19 cellular contexts compared by ENCODE assay signal in the genomic region with DNA sequence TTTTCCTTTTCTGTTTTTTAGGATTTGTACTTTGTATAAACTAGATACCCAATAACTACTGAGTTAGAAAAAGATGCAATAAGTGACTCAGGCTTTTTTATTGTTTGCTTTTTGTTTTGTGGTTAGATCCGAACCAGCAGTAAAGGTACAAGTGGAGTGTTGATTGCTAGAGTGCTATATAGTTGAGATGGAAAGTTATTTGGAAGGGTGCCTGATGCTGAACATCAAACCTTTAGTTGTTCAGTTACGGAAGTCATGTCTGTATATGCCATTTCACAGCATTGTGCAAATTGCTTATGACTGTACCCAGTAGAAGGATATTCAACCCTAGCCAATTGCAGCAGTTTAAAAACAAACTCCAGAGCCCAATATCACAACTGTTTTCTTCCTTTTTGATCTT.
DNase-seq lines count a peak whose midpoint lies in the region; ATAC-seq and TF ChIP-seq lines count a peak whose summit lies in the region.
"Had no signal": no experiment of that assay in that cellular context is flagged by ENCODE, and none has a peak within 500 bp of the region (broad histone marks: within the 10 kb centered on the region; RNA-seq: fewer than 3 reads in every experiment).

No MANE protein-coding gene starts in this region.

- WGBS in GM23248 (ENCODE audit: low coverage in 1 of 2, low lambda C conversion rate in 2 of 2, missing lambda C conversion rate in 2 of 2), 2 experiments = 52 to 55% methylated on average over 2 of the region's 2 CpGs

- no peak overlapping the region for H2AFZ ChIP-seq in GM23248

- H3K27ac ChIP-seq in 22Rv1 = peak overlapping the region; percentile 11; the same call in 1 of the 2 replicates
- no peak overlapping the region for H3K27ac ChIP-seq in GM23248
- H3K27ac ChIP-seq: KMS-11, SJSA1 had no signal

- H3F3A ChIP-seq in GM23248 (ENCODE audit: insufficient read depth) = no peaks in the 10 kb centered on the region

- peaks cover 18% of the 10 kb centered on the region for H3K9me3 Mint-ChIP-seq in stimulated activated effector memory CD8-positive, alpha-beta T cell treated with anti-CD3 and anti-CD28 coated beads, Interleukin-12 subunit alpha, Interleukin-12 subunit beta, amount 100 ng/mL, for 72 hours

- no peak overlapping the region for H3K27ac Mint-ChIP-seq in stimulated activated effector memory CD8-positive, alpha-beta T cell treated with anti-CD3 and anti-CD28 coated beads, Interleukin-12 subunit alpha, Interleukin-12 subunit beta, amount 100 ng/mL, for 72 hours
- H3K27ac Mint-ChIP-seq: B cell, CD14-positive monocyte had no signal

- no peak overlapping the region for H3K9ac ChIP-seq in GM23248
- H3K9ac ChIP-seq: KMS-11 had no signal

- H3K27me3 ChIP-seq in GM23248 (replicated peaks; ENCODE audit: insufficient read depth) = 0 out of 2 replicates have a peak, but pooled peaks cover 4% of the 10 kb centered on the region
- H3K27me3 ChIP-seq: SJSA1 had no signal

- no peaks in the 10 kb centered on the region for H3K4me1 Mint-ChIP-seq in stimulated activated effector memory CD8-positive, alpha-beta T cell treated with anti-CD3 and anti-CD28 coated beads, Interleukin-12 subunit alpha, Interleukin-12 subunit beta, amount 100 ng/mL, for 72 hours
- H3K4me1 Mint-ChIP-seq: CD14-positive monocyte had no signal

- in situ Hi-C loops in astrocyte of the spinal cord (cut with HindIII; ENCODE audit: low sequenced_read_pairs) = no loop called here
- in situ Hi-C loops in GM23248 (cut with MboI) = no loop called here

- no peak overlapping the region for H3K4me3 Mint-ChIP-seq in stimulated activated effector memory CD8-positive, alpha-beta T cell treated with anti-CD3 and anti-CD28 coated beads, Interleukin-12 subunit alpha, Interleukin-12 subunit beta, amount 100 ng/mL, for 72 hours
- H3K4me3 Mint-ChIP-seq: B cell, CD14-positive monocyte had no signal

- ATAC-seq in stimulated activated effector memory CD8-positive, alpha-beta T cell treated with anti-CD3 and anti-CD28 coated beads, Interleukin-12 subunit alpha, Interleukin-12 subunit beta, amount 100 ng/mL, for 72 hours = no peak
- ATAC-seq: GM12878, Panc1 had no signal

- DNase-seq in HCEC 1CT = peak; percentile 3
- peak; percentile 13 for DNase-seq in astrocyte of the spinal cord (ENCODE audit: low read depth, low spot score)
- DNase-seq in foreskin fibroblast = peak; percentile 7
- DNase-seq in stimulated activated effector memory CD8-positive, alpha-beta T cell treated with anti-CD3 and anti-CD28 coated beads, Interleukin-12 subunit alpha, Interleukin-12 subunit beta, amount 100 ng/mL, for 72 hours (ENCODE audit: low spot score in 2 of 2) = no peak
- DNase-seq in GM23248 = no peak
- no peak for DNase-seq in MV-4-11 (lab: John Stamatoyannopoulos, UW)
- DNase-seq in iPS-NIHi11 (ENCODE audit: low spot score) = no peak
- DNase-seq: NCI-H1048; NCI-H1436; NCI-H187 treated with DMSO at 0.1 percent for 48 hours; NK-92 treated with Interleukin-12 subunit alpha and Interleukin-12 subunit beta, amount 100 ng/mL, for 24 hours had no signal

- H3K4me2 ChIP-seq in GM23248 (ENCODE audit: unreplicated experiment) = no peak overlapping the region
- H3K4me2 ChIP-seq: KMS-11 had no signal

- no peaks in the 10 kb centered on the region; the same call in 1 of the 2 replicates for H3K4me1 ChIP-seq in GM23248 (ENCODE audit: insufficient read depth)
- H3K4me1 ChIP-seq: HAP-1, SJSA1 had no signal

- no peaks in the 10 kb centered on the region for H3K9me2 ChIP-seq in GM23248 (ENCODE audit: insufficient read depth)

- no peaks in the 10 kb centered on the region for H3K36me3 Mint-ChIP-seq in stimulated activated effector memory CD8-positive, alpha-beta T cell treated with anti-CD3 and anti-CD28 coated beads, Interleukin-12 subunit alpha, Interleukin-12 subunit beta, amount 100 ng/mL, for 72 hours
- H3K36me3 Mint-ChIP-seq: CD14-positive monocyte had no signal

- H3K79me2 ChIP-seq in GM23248 (ENCODE audit: insufficient read depth) = no peaks in the 10 kb centered on the region

- H3K36me3 ChIP-seq in GM23248 (ENCODE audit: low read depth) = no peaks in the 10 kb centered on the region
- H3K36me3 ChIP-seq: HAP-1, SJSA1 had no signal

- no peaks in the 10 kb centered on the region for H4K20me1 ChIP-seq in GM23248 (ENCODE audit: insufficient read depth)

- H3K9me3 ChIP-seq in GM23248 (ENCODE audit: low read depth) = no peaks in the 10 kb centered on the region
- H3K9me3 ChIP-seq: HAP-1, SJSA1 had no signal

- no peak for TF ChIP-seq CTCF in 22Rv1 (IDR thresholded peaks at IDR 0.05)
- no peak for TF ChIP-seq CTCF in astrocyte of the spinal cord (IDR thresholded peaks at IDR 0.05; ENCODE audit: low read depth, low read length)
- no peak for TF ChIP-seq CTCF in foreskin fibroblast (IDR thresholded peaks at IDR 0.05; ENCODE audit: low read depth, low read length)

- H3K4me3 ChIP-seq in astrocyte of the spinal cord (ENCODE audit: low read depth, low read length) = no peak overlapping the region
- H3K4me3 ChIP-seq in foreskin fibroblast (ENCODE audit: low read depth in 1 of 2, low read length in 2 of 2) = no peak overlapping the region
- no peak overlapping the region for H3K4me3 ChIP-seq in GM23248
- H3K4me3 ChIP-seq: GM12878, HAP-1, SJSA1 had no signal

Comparison
In these comparisons a context has a peak if more than half of its experiments do, and no peak if none do; other contexts are left out.
1. DNase-seq: peak in HCEC 1CT (single experiment), astrocyte of the spinal cord (single experiment) and foreskin fibroblast (2 of 2); none in stimulated activated effector memory CD8-positive, alpha-beta T cell treated with anti-CD3 and anti-CD28 coated beads, Interleukin-12 subunit alpha, Interleukin-12 subunit beta, amount 100 ng/mL, for 72 hours (0 of 2), GM23248 (single experiment), MV-4-11 (single experiment) and iPS-NIHi11 (single experiment).